1 cellular context compared by ENCODE assay signal in the genomic region with DNA sequence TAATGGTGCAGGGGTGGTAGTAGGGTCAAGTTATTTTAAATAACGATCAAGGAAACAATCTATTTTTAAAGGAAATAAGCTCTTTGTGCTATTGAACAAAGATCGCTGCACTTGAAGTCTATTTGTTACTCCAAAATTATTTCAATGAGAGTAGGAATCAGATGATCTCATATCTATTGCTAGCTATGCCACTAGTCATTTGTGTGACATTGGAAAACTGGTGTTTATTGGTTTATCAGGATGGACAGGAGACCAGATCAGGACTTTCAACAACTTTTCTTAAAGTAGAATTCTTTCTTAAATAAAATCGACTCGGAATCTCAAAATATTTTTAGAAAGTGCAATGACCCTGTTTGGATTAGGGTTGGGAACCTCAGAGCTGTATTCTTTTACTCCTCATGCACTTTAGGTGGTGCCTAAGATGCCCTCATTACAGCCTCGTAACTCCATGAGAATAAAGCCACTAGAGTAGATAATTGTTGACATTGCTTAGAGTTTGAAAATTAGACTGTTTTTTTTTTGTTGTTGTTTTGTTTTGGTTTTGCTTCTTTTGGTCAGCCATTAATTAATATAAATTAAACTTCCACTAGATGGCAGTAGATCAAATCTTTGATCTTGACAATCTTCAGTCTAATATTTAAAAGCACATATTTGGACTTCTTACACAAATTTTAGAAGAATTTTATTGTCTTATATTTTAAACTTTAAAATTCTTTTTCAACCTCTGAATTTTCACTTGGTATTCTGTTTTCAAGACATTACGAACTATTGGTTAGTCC.
TF ChIP-seq lines count a peak whose summit lies in the region.

No MANE protein-coding gene starts in this region.

TF ChIP-seq in SK-N-SH, 30 proteins besides CTCF, POLR2A, EP300 and RAD21 (continued from another document):
- TF ChIP-seq, protein P1, sequence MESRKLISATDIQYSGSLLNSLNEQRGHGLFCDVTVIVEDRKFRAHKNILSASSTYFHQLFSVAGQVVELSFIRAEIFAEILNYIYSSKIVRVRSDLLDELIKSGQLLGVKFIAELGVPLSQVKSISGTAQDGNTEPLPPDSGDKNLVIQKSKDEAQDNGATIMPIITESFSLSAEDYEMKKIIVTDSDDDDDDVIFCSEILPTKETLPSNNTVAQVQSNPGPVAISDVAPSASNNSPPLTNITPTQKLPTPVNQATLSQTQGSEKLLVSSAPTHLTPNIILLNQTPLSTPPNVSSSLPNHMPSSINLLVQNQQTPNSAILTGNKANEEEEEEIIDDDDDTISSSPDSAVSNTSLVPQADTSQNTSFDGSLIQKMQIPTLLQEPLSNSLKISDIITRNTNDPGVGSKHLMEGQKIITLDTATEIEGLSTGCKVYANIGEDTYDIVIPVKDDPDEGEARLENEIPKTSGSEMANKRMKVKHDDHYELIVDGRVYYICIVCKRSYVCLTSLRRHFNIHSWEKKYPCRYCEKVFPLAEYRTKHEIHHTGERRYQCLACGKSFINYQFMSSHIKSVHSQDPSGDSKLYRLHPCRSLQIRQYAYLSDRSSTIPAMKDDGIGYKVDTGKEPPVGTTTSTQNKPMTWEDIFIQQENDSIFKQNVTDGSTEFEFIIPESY (IDR thresholded peaks at IDR 0.05; ENCODE audit: borderline replicate concordance, low read depth) = no peak
TF ChIP-seq in SK-N-SH: peak in this region for 1.
